Comparison of ENCODE assay signal across 8 cellular contexts in genomic region chr6:17580518-17581048, GRCh38.
DNase-seq lines count a peak whose midpoint lies in the region; ATAC-seq and TF ChIP-seq lines count a peak whose summit lies in the region.

No MANE protein-coding gene starts in this region.

- intact Hi-C loops in posterior cingulate gyrus (cut with DNase I) = loop anchor here (5.0 kb wide), 1 partner anchor 298 kb away; the partner anchor contains the start of gene RBM24

- TF ChIP-seq CTCF in AG04449 (IDR thresholded peaks at IDR 0.05; ENCODE audit: insufficient read depth, low read length, missing control alignments) = no peak
- TF ChIP-seq CTCF in foreskin fibroblast (IDR thresholded peaks at IDR 0.05; ENCODE audit: low read depth, low read length) = no peak

- ATAC-seq in HG02610 (IDR thresholded peaks at IDR 0.05; ENCODE audit: unreplicated experiment) = peak; percentile 81

- POLR2A ChIA-PET in AG04449 (lab: Yijun Ruan, JAX) = interaction anchor here (1.2 kb wide), 1 partner anchor 283 kb away, joined by 3 read pairs; no protein-coding TSS in a partner anchor

- no peak for DNase-seq in AG04449 (ENCODE audit: low read depth, low spot score)
- DNase-seq in activated T-cell treated with anti-CD3 and anti-CD28 coated beads, Interleukin-2, amount 50 U/mL, for 48 hours = peak; percentile 41 to 49
- peak in 1 of 2 donors; percentile 72 for DNase-seq in foreskin fibroblast
- peak in 8 of 10 donors; percentile 29 to 90 (median 38) for DNase-seq in posterior cingulate gyrus
- no peak for DNase-seq in islet precursor cell
- DNase-seq in NCI-H345 treated with DMSO at 0.1 percent for 48 hours (lab: John Stamatoyannopoulos, UW; ENCODE audit: unreplicated experiment) = no peak
- DNase-seq in 8988T = no peak

- CTCF ChIA-PET in AG04449 (lab: Yijun Ruan, JAX) = interaction anchor here (0.9 to 3.4 kb wide), 8 partner anchors 9 to 423 kb away, joined by 3 to 26 read pairs (median 4); partner anchors contain the start of gene RBM24

- H3K4me3 ChIP-seq in AG04449 (ENCODE audit: low read depth, low read length) (peak overlapping the region; percentile 62), foreskin fibroblast (ENCODE audit: low read depth in 1 of 2, low read length in 2 of 2) (peak overlapping the region; percentile 58 to 59)

Comparison
In these comparisons a context has a peak if more than half of its experiments do, and no peak if none do; other contexts are left out.
1. DNase-seq: peak in activated T-cell treated with anti-CD3 and anti-CD28 coated beads, Interleukin-2, amount 50 U/mL, for 48 hours (2 of 2) and posterior cingulate gyrus (8 of 10); none in AG04449 (single experiment), islet precursor cell (single experiment), NCI-H345 treated with DMSO at 0.1 percent for 48 hours (single experiment) and 8988T (single experiment).